1 cellular context compared by ENCODE assay signal in genomic region chr19:19146000-19146608, GRCh38.
TF ChIP-seq lines count a peak whose summit lies in the region.

No MANE protein-coding gene starts in this region.

TF ChIP-seq in endothelial cell of umbilical vein, 7 proteins besides CTCF, POLR2A, EP300 and RAD21 (continued from another document):
- no peak for TF ChIP-seq MAX (IDR thresholded peaks at IDR 0.05; ENCODE audit: insufficient read depth, insufficient read length)
- no peak for TF ChIP-seq POLR2AphosphoS5 (IDR thresholded peaks at IDR 0.05; ENCODE audit: insufficient read depth, low read depth, low read length)
- no peak for TF ChIP-seq FOS (IDR thresholded peaks at IDR 0.05; ENCODE audit: borderline replicate concordance, insufficient read depth, low read length)
- no peak for TF ChIP-seq MYC (IDR thresholded peaks at IDR 0.05; ENCODE audit: low read depth, low read length)
- no peak for TF ChIP-seq EZH2 (IDR thresholded peaks at IDR 0.05; ENCODE audit: borderline replicate concordance, low read depth, low read length, severe bottlenecking)
- no peak for TF ChIP-seq JUN (IDR thresholded peaks at IDR 0.05; ENCODE audit: borderline replicate concordance, insufficient read depth, insufficient read length, low read depth)
